26 cellular contexts compared by ENCODE assay signal in genomic region chr19:29757551-29757950, GRCh38.
"Had no signal": no experiment of that assay in that cellular context is flagged by ENCODE, and none has a peak within 500 bp of the region (broad histone marks: within the 10 kb centered on the region; RNA-seq: fewer than 3 reads in every experiment).

No MANE protein-coding gene starts in this region.

- DNase-seq: colonic mucosa; cortex of kidney; effector CD8-positive, alpha-beta T cell; effector memory CD8-positive, alpha-beta T cell; endodermal cell; erythroblast; esophagus squamous epithelium; foreskin melanocyte; gastrocnemius medialis; glutamatergic neuron; head of caudate nucleus; heart right ventricle; hippocampal formation; left cardiac atrium; left ventricle myocardium superior; lower lobe of right lung; mesenchymal stem cell; mucosa of descending colon had no signal

- H3K27ac Mint-ChIP-seq: dendritic cell treated with granulocyte-macrophage colony-stimulating factor and Interleukin-4, amounts not matched to agents 40 ng/mL and 50 ng/mL, for 4 days; endodermal cell; mesothelial cell of epicardium had no signal

- H3K9me3 ChIP-seq: colonic mucosa, esophagus squamous epithelium, gastrocnemius medialis, heart right ventricle, left lung, lower lobe of right lung, mucosa of descending colon had no signal

- H3K27me3 ChIP-seq: colonic mucosa, gastrocnemius medialis had no signal

- ATAC-seq: effector memory CD8-positive, alpha-beta T cell; esophagus mucosa; gastrocnemius medialis; heart right ventricle; left cardiac atrium; left lung; left ventricle myocardium superior; lower lobe of right lung; mucosa of descending colon had no signal

- H3K9me3 Mint-ChIP-seq: dendritic cell treated with granulocyte-macrophage colony-stimulating factor and Interleukin-4, amounts not matched to agents 40 ng/mL and 50 ng/mL, for 4 days; effector memory CD8-positive, alpha-beta T cell; endodermal cell; mesothelial cell of epicardium had no signal

- H3K36me3 Mint-ChIP-seq: mesothelial cell of epicardium had no signal

- H3K4me1 Mint-ChIP-seq: endodermal cell, mesothelial cell of epicardium had no signal

- H3K4me3 Mint-ChIP-seq: dendritic cell treated with granulocyte-macrophage colony-stimulating factor and Interleukin-4, amounts not matched to agents 40 ng/mL and 50 ng/mL, for 4 days; effector memory CD8-positive, alpha-beta T cell; endodermal cell; mesothelial cell of epicardium had no signal

- H3K27ac ChIP-seq: colonic mucosa, epithelial cell of prostate, esophagus squamous epithelium, gastrocnemius medialis, heart right ventricle, left lung, lower lobe of right lung had no signal

- H3K36me3 ChIP-seq: colonic mucosa, esophagus squamous epithelium, gastrocnemius medialis, heart right ventricle, left lung, lower lobe of right lung had no signal

- FAIRE-seq: endometrium, islet of Langerhans, keratinocyte had no signal

- H3K4me1 ChIP-seq: colonic mucosa, left lung had no signal

- H3K4me3 ChIP-seq: colonic mucosa, esophagus squamous epithelium, gastrocnemius medialis, heart right ventricle, left lung, lower lobe of right lung, mucosa of descending colon had no signal
